Comparison of ENCODE assay signal across 17 cellular contexts in the genomic region with DNA sequence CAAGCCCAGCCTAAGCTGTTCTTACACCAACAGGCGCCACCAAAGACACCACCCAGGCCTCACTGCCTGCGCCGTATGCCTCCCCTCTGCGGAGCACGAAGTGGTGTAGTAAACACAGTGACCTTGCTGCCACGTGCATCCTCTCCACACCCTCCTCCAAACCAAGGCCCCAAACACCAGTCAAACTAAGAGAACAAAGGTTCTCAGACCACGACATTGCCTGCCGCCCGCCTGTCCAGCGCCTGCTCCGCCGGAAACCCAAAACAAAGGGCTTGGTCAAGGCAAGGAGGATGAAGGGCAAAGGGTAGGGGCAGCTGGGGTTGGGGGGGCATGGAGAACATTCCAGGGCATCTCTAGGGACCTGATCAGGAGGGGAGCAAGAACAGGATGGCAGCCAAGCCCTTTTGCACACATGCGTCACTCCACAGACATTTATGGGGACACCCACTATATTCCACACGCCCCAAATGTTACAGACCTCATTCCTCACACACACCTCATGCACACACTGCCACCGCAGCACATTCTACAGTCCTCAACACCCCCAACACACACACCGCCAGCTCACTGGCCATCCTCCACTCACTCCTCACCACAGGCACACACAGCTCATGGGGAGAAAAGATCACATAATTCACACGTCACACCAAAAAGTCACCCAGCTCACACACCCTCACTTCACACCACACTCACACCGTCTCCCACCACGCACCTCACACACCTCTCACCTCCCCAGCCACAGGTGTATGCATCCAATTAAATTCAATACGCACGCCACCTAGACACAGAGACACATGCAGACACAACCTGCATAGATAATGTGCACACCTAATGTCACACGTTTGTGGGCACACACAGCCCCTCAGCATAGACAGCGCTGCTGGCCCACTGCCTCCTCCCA. TPM values are rescaled to one million over a fixed set of nuclear protein-coding genes. Genes with fewer than 3 reads are reported as not detected.
DNase-seq lines count a peak whose midpoint lies in the region; ATAC-seq and TF ChIP-seq lines count a peak whose summit lies in the region.
"Had no signal": no experiment of that assay in that cellular context is flagged by ENCODE, and none has a peak within 500 bp of the region (broad histone marks: within the 10 kb centered on the region; RNA-seq: fewer than 3 reads in every experiment).

No MANE protein-coding gene starts in this region.

- H3K9me3 ChIP-seq in duodenal mucosa (ENCODE audit: control insufficient read depth in 1 of 2, low read length in 2 of 2) (no peaks in the 10 kb centered on the region), right cardiac atrium (ENCODE audit: control insufficient read depth, low read length) (no peaks in the 10 kb centered on the region), gastrocnemius medialis (no peaks in the 10 kb centered on the region), MG63 (no peaks in the 10 kb centered on the region)
- H3K9me3 ChIP-seq: thoracic aorta had no signal

- in situ Hi-C loops in gastrocnemius medialis (cut with MboI; ENCODE audit: low sequenced_read_pairs in 4 of 4) = no loop called here

- no peak overlapping the region for H3K9ac ChIP-seq in duodenal mucosa (ENCODE audit: low read depth in 1 of 2, low read length in 2 of 2)

- H3K4me3 ChIP-seq in duodenal mucosa (ENCODE audit: low read depth in 1 of 2, low read length in 2 of 2) (peak overlapping the region in 1 of 2 donors; percentile 32), right cardiac atrium (ENCODE audit: low read length) (peak overlapping the region; percentile 64), gastrocnemius medialis (peak overlapping the region; percentile 63 to 77 (median 68)), MG63 (no peak overlapping the region)
- H3K4me3 ChIP-seq: GM12878 had no signal

- H3K27ac ChIP-seq in duodenal mucosa (ENCODE audit: low read depth, low read length) (peak overlapping the region; percentile 36), right cardiac atrium (ENCODE audit: low read length) (peak overlapping the region; percentile 54), gastrocnemius medialis (peak overlapping the region in 3 of 4 donors; percentile 73 to 75 (median 74))
- H3K27ac ChIP-seq: thoracic aorta, WERI-Rb-1 had no signal

- DNase-seq in right cardiac atrium (peak; percentile 37 to 71 (median 69)), gastrocnemius medialis (no peak), MG63 (no peak), Kasumi-1 (lab: John Stamatoyannopoulos, UW) (no peak), HUDEP-2 (lab: John Stamatoyannopoulos, UW; ENCODE audit: unreplicated experiment in 76 of 76) (no peak)
- no peak for DNase-seq in stimulated activated CD4-positive, alpha-beta T cell treated with anti-CD3 and anti-CD28 coated beads, Interleukin-15, amount 100 ng/mL, for 24 hours
- DNase-seq: activated CD8-positive, alpha-beta memory T cell treated with anti-CD3 and anti-CD28 coated beads, Interleukin-2, amount 50 U/mL, for 48 hours; activated effector memory CD4-positive, alpha-beta T cell treated with anti-CD3 and anti-CD28 coated beads, Interleukin-2, amount 50 U/mL, for 16 hours; DMS53; KBM-7; NCI-H187; NCI-H345; PC-3; WERI-Rb-1 had no signal

- peak in 1 of 2 donors; percentile 58 for TF ChIP-seq POLR2A in gastrocnemius medialis (IDR thresholded peaks at IDR 0.05)

- peaks cover 38 to 41% of the 10 kb centered on the region in 2 donors for H3K27me3 ChIP-seq in duodenal mucosa (ENCODE audit: control insufficient read depth in 1 of 2, insufficient read depth in 2 of 2, low read length in 2 of 2)
- H3K27me3 ChIP-seq in right cardiac atrium (ENCODE audit: control insufficient read depth, insufficient read depth) = no peaks in the 10 kb centered on the region
- H3K27me3 ChIP-seq in gastrocnemius medialis = peaks cover 0 to 11% (median 0%) of the 10 kb centered on the region in 3 donors
- H3K27me3 ChIP-seq in MG63 = peaks cover 24% of the 10 kb centered on the region

- intact Hi-C loops in right cardiac atrium (cut with DNase I) (loop anchor here (5.0 to 10.0 kb wide), 4 partner anchors 42 to 165 kb away; no protein-coding TSS in a partner anchor), gastrocnemius medialis (cut with DNase I; ENCODE audit: low total_unique reads) (loop anchor here (5.0 kb wide), 1 partner anchor 167 kb away; no protein-coding TSS in a partner anchor)

- no peak for TF ChIP-seq CTCF in gastrocnemius medialis (IDR thresholded peaks at IDR 0.05 in 4 of 5, conservative IDR thresholded peaks at IDR 0.05 in 1 of 5)

- H3K4me1 ChIP-seq in duodenal mucosa (ENCODE audit: control insufficient read depth in 1 of 2, insufficient read depth in 2 of 2, low read length in 2 of 2) (peaks cover 9 to 14% of the 10 kb centered on the region in 2 donors), right cardiac atrium (ENCODE audit: control insufficient read depth, insufficient read depth, low read length) (peaks cover 8% of the 10 kb centered on the region), gastrocnemius medialis (peaks cover 19 to 36% of the 10 kb centered on the region in 2 donors)

- H3K36me3 ChIP-seq in duodenal mucosa (ENCODE audit: control insufficient read depth in 1 of 2, insufficient read depth in 2 of 2, low read length in 2 of 2) = no peaks in the 10 kb centered on the region
- H3K36me3 ChIP-seq in gastrocnemius medialis = no peaks in the 10 kb centered on the region
- no peaks in the 10 kb centered on the region for H3K36me3 ChIP-seq in MG63
- H3K36me3 ChIP-seq: thoracic aorta, WERI-Rb-1 had no signal

- ATAC-seq in right cardiac atrium = peak in 1 of 2 donors; percentile 16
- ATAC-seq in gastrocnemius medialis = peak; percentile 21 to 46
- ATAC-seq: GM12878, PC-3 had no signal

- 64% methylated on average over 23 of the region's 23 CpGs for WGBS in right cardiac atrium

RNA-seq across cellular contexts. Expression of gene PDE2A, which starts 34.5 kb away (rescaled TPM):
- 10 to 100 TPM; 32.1 to 43.9 (median 37.0) TPM for total RNA-seq in right cardiac atrium
- 43.1 TPM for polyA plus RNA-seq in right cardiac atrium
- total RNA-seq in gastrocnemius medialis = 10 to 100 TPM; 13.4 to 26.6 (median 21.9) TPM
- total RNA-seq in MG63 (2014; rRNA removed; shearing (Covaris generic); ENCODE audit: low replicate concordance) = not detected in 2 replicates

Comparison
In these comparisons a context has a peak if more than half of its experiments do, and no peak if none do; other contexts are left out.
1. DNase-seq: peak in right cardiac atrium (3 of 3); none in gastrocnemius medialis (0 of 2), MG63 (single experiment), Kasumi-1 (0 of 2), stimulated activated CD4-positive, alpha-beta T cell treated with anti-CD3 and anti-CD28 coated beads, Interleukin-15, amount 100 ng/mL, for 24 hours (single experiment) and HUDEP-2 (0 of 76).
2. RNA of gene PDE2A, which starts 34.5 kb away (total RNA-seq): 32.1 to 43.9 TPM in right cardiac atrium and 13.4 to 26.6 TPM in gastrocnemius medialis; not detected in MG63; every median in the first group is over 10 times any median in the second.
3. Peak in every context shown above with its lines, with median percentiles within 50 percentile points of each other: H3K27ac ChIP-seq.